In genomic region chr9:20618361-20618799, GRCh38 we compare ENCODE assay signal across 10 cellular contexts. TPM values are rescaled to one million over a fixed set of nuclear protein-coding genes. Genes with fewer than 3 reads are reported as not detected.
DNase-seq lines count a peak whose midpoint lies in the region; ATAC-seq, FAIRE-seq and TF ChIP-seq lines count a peak whose summit lies in the region.
"Had no signal": no experiment of that assay in that cellular context is flagged by ENCODE, and none has a peak within 500 bp of the region (broad histone marks: within the 10 kb centered on the region; RNA-seq: fewer than 3 reads in every experiment).

No MANE protein-coding gene starts in this region.

- no peaks in the 10 kb centered on the region for H3K9me3 Mint-ChIP-seq in activated CD8-positive, alpha-beta T cell treated with anti-CD3 and anti-CD28 coated beads for 36 hours
- H3K9me3 Mint-ChIP-seq in stimulated activated memory B cell treated with anti-CD40 and anti-IgM and Interleukin-4, amounts not matched to agents 10 μg/mL and 1 μg/mL and 100 μg/mL, for 72 hours: no peaks in the 10 kb centered on the region
- H3K9me3 Mint-ChIP-seq: stimulated activated naive CD8-positive, alpha-beta T cell treated with anti-CD3 and anti-CD28 coated beads, Interleukin-15, amount 100 ng/mL, for 72 hours had no signal

- no peaks in the 10 kb centered on the region for H3K27me3 Mint-ChIP-seq in activated CD8-positive, alpha-beta T cell treated with anti-CD3 and anti-CD28 coated beads for 36 hours
- H3K27me3 Mint-ChIP-seq in stimulated activated memory B cell treated with anti-CD40 and anti-IgM and Interleukin-4, amounts not matched to agents 10 μg/mL and 1 μg/mL and 100 μg/mL, for 72 hours: peaks cover 4% of the 10 kb centered on the region
- H3K27me3 Mint-ChIP-seq: stimulated activated naive CD8-positive, alpha-beta T cell treated with anti-CD3 and anti-CD28 coated beads, Interleukin-15, amount 100 ng/mL, for 72 hours had no signal

- H3K27ac ChIP-seq in WERI-Rb-1: no peak overlapping the region

- no peak overlapping the region for H3K4me3 Mint-ChIP-seq in activated CD8-positive, alpha-beta T cell treated with anti-CD3 and anti-CD28 coated beads for 36 hours
- H3K4me3 Mint-ChIP-seq in stimulated activated memory B cell treated with anti-CD40 and anti-IgM and Interleukin-4, amounts not matched to agents 10 μg/mL and 1 μg/mL and 100 μg/mL, for 72 hours: no peak overlapping the region

- H3K27me3 ChIP-seq in WERI-Rb-1 (ENCODE audit: insufficient read depth, low read depth, severe bottlenecking): peaks cover 45% of the 10 kb centered on the region

- H3K4me3 ChIP-seq in WERI-Rb-1 (ENCODE audit: low read depth, low read length): no peak overlapping the region

- no peak for TF ChIP-seq CTCF in activated CD8-positive, alpha-beta T cell treated with anti-CD3 and anti-CD28 coated beads for 36 hours (IDR thresholded peaks at IDR 0.05)
- no peak for TF ChIP-seq CTCF in WERI-Rb-1 (IDR thresholded peaks at IDR 0.05; ENCODE audit: low read depth, low read length)

- peaks cover 49% of the 10 kb centered on the region for H3K4me1 Mint-ChIP-seq in activated CD8-positive, alpha-beta T cell treated with anti-CD3 and anti-CD28 coated beads for 36 hours (ENCODE audit: low read depth)
- peaks cover 30% of the 10 kb centered on the region for H3K4me1 Mint-ChIP-seq in stimulated activated memory B cell treated with anti-CD40 and anti-IgM and Interleukin-4, amounts not matched to agents 10 μg/mL and 1 μg/mL and 100 μg/mL, for 72 hours

- POLR2A ChIA-PET in HEK293T (lab: Yijun Ruan, JAX): no interaction called here
- POLR2A ChIA-PET in activated CD8-positive, alpha-beta T cell treated with anti-CD3 and anti-CD28 coated beads for 36 hours (lab: Charles Lee): no interaction called here

- CTCF ChIA-PET in HEK293T (lab: Yijun Ruan, JAX): no interaction called here
- CTCF ChIA-PET in activated CD8-positive, alpha-beta T cell treated with anti-CD3 and anti-CD28 coated beads for 36 hours (lab: Charles Lee): interaction anchor here (0.7 to 2.7 kb wide), 6 partner anchors 8 to 262 kb away, joined by 3 to 11 read pairs (median 6); no protein-coding TSS in a partner anchor

- ATAC-seq in activated CD8-positive, alpha-beta T cell treated with anti-CD3 and anti-CD28 coated beads for 36 hours: no peak
- no peak for ATAC-seq in stimulated activated memory B cell treated with anti-CD40 and anti-IgM and Interleukin-4, amounts not matched to agents 10 μg/mL and 1 μg/mL and 100 μg/mL, for 72 hours
- ATAC-seq: stimulated activated naive CD8-positive, alpha-beta T cell treated with anti-CD3 and anti-CD28 coated beads, Interleukin-15, amount 100 ng/mL, for 72 hours had no signal

- H3K9me3 ChIP-seq in WERI-Rb-1 (ENCODE audit: severe bottlenecking): no peaks in the 10 kb centered on the region

- peak; percentile 55 for FAIRE-seq in islet of Langerhans (lab: Jason Lieb, UNC)

- intact Hi-C loops in activated CD8-positive, alpha-beta T cell treated with anti-CD3 and anti-CD28 coated beads for 36 hours (cut with micrococcal nuclease): no loop called here

- peak; percentile 16 for DNase-seq in AG20443 (ENCODE audit: low spot score)
- DNase-seq in HEK293T (ENCODE audit: extremely low spot score): no peak
- DNase-seq in activated CD8-positive, alpha-beta T cell treated with anti-CD3 and anti-CD28 coated beads for 36 hours: peak; percentile 24
- DNase-seq in SK-N-DZ (ENCODE audit: low spot score): no peak
- DNase-seq in WERI-Rb-1: no peak
- DNase-seq in NCI-H2029 (lab: John Stamatoyannopoulos, UW): no peak
- DNase-seq: RPMI8226; stimulated activated naive CD8-positive, alpha-beta T cell treated with anti-CD3 and anti-CD28 coated beads, Interleukin-15, amount 100 ng/mL, for 72 hours had no signal

- peaks cover 31% of the 10 kb centered on the region for H3K36me3 Mint-ChIP-seq in activated CD8-positive, alpha-beta T cell treated with anti-CD3 and anti-CD28 coated beads for 36 hours (ENCODE audit: low read depth)
- H3K36me3 Mint-ChIP-seq in stimulated activated memory B cell treated with anti-CD40 and anti-IgM and Interleukin-4, amounts not matched to agents 10 μg/mL and 1 μg/mL and 100 μg/mL, for 72 hours: no peaks in the 10 kb centered on the region

- H3K36me3 ChIP-seq in WERI-Rb-1: no peaks in the 10 kb centered on the region

- H3K27ac Mint-ChIP-seq in activated CD8-positive, alpha-beta T cell treated with anti-CD3 and anti-CD28 coated beads for 36 hours: no peak overlapping the region
- no peak overlapping the region for H3K27ac Mint-ChIP-seq in stimulated activated memory B cell treated with anti-CD40 and anti-IgM and Interleukin-4, amounts not matched to agents 10 μg/mL and 1 μg/mL and 100 μg/mL, for 72 hours
- H3K27ac Mint-ChIP-seq: stimulated activated naive CD8-positive, alpha-beta T cell treated with anti-CD3 and anti-CD28 coated beads, Interleukin-15, amount 100 ng/mL, for 72 hours had no signal

TF ChIP-seq in HEK293T, 16 proteins besides CTCF, POLR2A, EP300 and RAD21:
- TF ChIP-seq HDGF (IDR thresholded peaks at IDR 0.05; ENCODE audit: borderline replicate concordance) (no peak), SUZ12 (IDR thresholded peaks at IDR 0.05) (no peak), PKNOX1 (IDR thresholded peaks at IDR 0.05) (peak; percentile 76), LEF1 (IDR thresholded peaks at IDR 0.05; ENCODE audit: borderline replicate concordance) (no peak), ELF4 (IDR thresholded peaks at IDR 0.05) (no peak), L3MBTL2 (conservative IDR thresholded peaks at IDR 0.05) (no peak), SP1 (IDR thresholded peaks at IDR 0.05) (no peak), FOXK2 (IDR thresholded peaks at IDR 0.05) (no peak), FOXM1 (IDR thresholded peaks at IDR 0.05; ENCODE audit: borderline replicate concordance) (no peak), FOXA1 (IDR thresholded peaks at IDR 0.05) (no peak), NFRKB (IDR thresholded peaks at IDR 0.05) (no peak), CTBP1 (IDR thresholded peaks at IDR 0.05; ENCODE audit: borderline replicate concordance) (no peak; the same call in 1 of the 2 replicates), ARNT (IDR thresholded peaks at IDR 0.05) (peak; percentile 77), TARDBP (IDR thresholded peaks at IDR 0.05) (no peak)

RNA-seq across cellular contexts. Expression of gene MLLT3, which starts 3.9 kb away (rescaled TPM):
- total RNA-seq in activated CD8-positive, alpha-beta T cell treated with anti-CD3 and anti-CD28 coated beads for 36 hours: 10 to 100 TPM; 59.1 to 60.8 TPM
- 5.4 and 5.5 TPM in 2 replicates for polyA plus RNA-seq in SK-N-DZ (2014; cell fraction: cytosol; rRNA removed)
- 2.9 and 6.3 TPM in 2 replicates for polyA plus RNA-seq in SK-N-DZ (2014; cell fraction: nucleus; rRNA removed)

Comparison
In these comparisons a context has a peak if more than half of its experiments do, and no peak if none do; other contexts are left out.
1. DNase-seq: peak in AG20443 (single experiment) and activated CD8-positive, alpha-beta T cell treated with anti-CD3 and anti-CD28 coated beads for 36 hours (single experiment); none in HEK293T (single experiment), SK-N-DZ (single experiment), WERI-Rb-1 (single experiment) and NCI-H2029 (single experiment).